ENCODE assay signal across 19 cellular contexts in genomic region chr7:41918597-41918996, GRCh38.
DNase-seq lines count a peak whose midpoint lies in the region; ATAC-seq and TF ChIP-seq lines count a peak whose summit lies in the region.
"Had no signal": no experiment of that assay in that cellular context is flagged by ENCODE, and none has a peak within 500 bp of the region (broad histone marks: within the 10 kb centered on the region; RNA-seq: fewer than 3 reads in every experiment).

No MANE protein-coding gene starts in this region.

- no peaks in the 10 kb centered on the region for H3K9me2 ChIP-seq in GM23248 (ENCODE audit: insufficient read depth)

- no peaks in the 10 kb centered on the region for H3K79me2 ChIP-seq in GM23248 (ENCODE audit: insufficient read depth)
- H3K79me2 ChIP-seq: parathyroid adenoma had no signal

- H2AFZ ChIP-seq in GM23248 = no peak overlapping the region
- H2AFZ ChIP-seq: parathyroid adenoma had no signal

- H3K27me3 ChIP-seq in GM23248 (replicated peaks; ENCODE audit: insufficient read depth) (no peaks in the 10 kb centered on the region), adipocyte (replicated peaks; ENCODE audit: control insufficient read depth, insufficient read depth, low read length) (no peaks in the 10 kb centered on the region)
- H3K27me3 ChIP-seq: transverse colon had no signal

- ATAC-seq in GM19455 (IDR thresholded peaks at IDR 0.05; ENCODE audit: unreplicated experiment) = no peak
- ATAC-seq: CD8-positive, alpha-beta T cell had no signal

- H4K20me1 ChIP-seq in GM23248 (ENCODE audit: insufficient read depth) = no peaks in the 10 kb centered on the region

- TF ChIP-seq CTCF in fibroblast of villous mesenchyme (IDR thresholded peaks at IDR 0.05; ENCODE audit: insufficient read depth, low read depth, low read length) = no peak

- H3F3A ChIP-seq in GM23248 (ENCODE audit: insufficient read depth) = peaks cover 59% of the 10 kb centered on the region

- peak overlapping the region; percentile 22 for H3K4me2 ChIP-seq in GM23248 (ENCODE audit: unreplicated experiment)

- in situ Hi-C loops in GM23248 (cut with MboI) = no loop called here

- no peak overlapping the region for H3K4me3 ChIP-seq in GM23248
- no peak overlapping the region for H3K4me3 ChIP-seq in adipocyte (ENCODE audit: low read length)
- no peak overlapping the region for H3K4me3 ChIP-seq in fibroblast of villous mesenchyme (ENCODE audit: low read depth, low read length)
- H3K4me3 ChIP-seq: SJCRH30, transverse colon had no signal

- H3K27ac ChIP-seq in GM23248 = peak overlapping the region; percentile 91
- H3K27ac ChIP-seq: parathyroid adenoma, SJCRH30, transverse colon had no signal

- peak; percentile 90 for DNase-seq in GM23248
- DNase-seq in adipocyte (ENCODE audit: low read depth) = peak; percentile 44
- DNase-seq in fibroblast of villous mesenchyme (ENCODE audit: low read depth) = peak; percentile 83
- peak; percentile 21 for DNase-seq in smooth muscle cell of the brain vasculature (ENCODE audit: low read depth, low spot score)
- DNase-seq in ecto neural progenitor cell (ENCODE audit: low spot score) = no peak
- DNase-seq in SIG-M5 treated with dmso at 0.1 percent for 504 hours (lab: John Stamatoyannopoulos, UW; ENCODE audit: unreplicated experiment) = no peak
- DNase-seq: activated CD4-positive, alpha-beta T cell treated with anti-CD3 and anti-CD28 coated beads for 1 hour; activated effector memory CD4-positive, alpha-beta T cell treated with Interleukin-2 at 50 U/mL for 16 hours; CD8-positive, alpha-beta T cell; erythroblast; H9; hippocampal formation; NCI-H187 treated with DMSO at 0.1 percent for 48 hours; SJCRH30; small intestine; T-helper 9 cell; transverse colon had no signal

- H3K9me3 ChIP-seq in GM23248 (ENCODE audit: low read depth) = no peaks in the 10 kb centered on the region
- no peaks in the 10 kb centered on the region for H3K9me3 ChIP-seq in adipocyte (ENCODE audit: control insufficient read depth, low read length)
- H3K9me3 ChIP-seq: SJCRH30, transverse colon had no signal

- WGBS in GM23248 (ENCODE audit: low coverage in 1 of 2, low lambda C conversion rate in 2 of 2, missing lambda C conversion rate in 2 of 2), 2 experiments = 3 to 9% methylated on average over 5 of the region's 5 CpGs

- H3K36me3 ChIP-seq in GM23248 (ENCODE audit: low read depth) (no peaks in the 10 kb centered on the region), adipocyte (ENCODE audit: control insufficient read depth, insufficient read depth, low read length, severe bottlenecking) (no peaks in the 10 kb centered on the region)
- H3K36me3 ChIP-seq: SJCRH30, transverse colon had no signal

- H3K9ac ChIP-seq in GM23248 (peak overlapping the region; percentile 40; the same call in 1 of the 2 replicates), adipocyte (ENCODE audit: low read length) (no peak overlapping the region)
- H3K9ac ChIP-seq: parathyroid adenoma had no signal

- H3K4me1 ChIP-seq in GM23248 (ENCODE audit: insufficient read depth) (peaks cover 66% of the 10 kb centered on the region), adipocyte (ENCODE audit: control insufficient read depth, insufficient read depth, low read length) (peaks cover 59% of the 10 kb centered on the region)
- H3K4me1 ChIP-seq: parathyroid adenoma, transverse colon had no signal

Comparison
In these comparisons a context has a peak if more than half of its experiments do, and no peak if none do; other contexts are left out.
1. DNase-seq: peak in GM23248 (single experiment), adipocyte (single experiment), fibroblast of villous mesenchyme (single experiment) and smooth muscle cell of the brain vasculature (single experiment); none in ecto neural progenitor cell (single experiment) and SIG-M5 treated with dmso at 0.1 percent for 504 hours (single experiment).